9 cellular contexts compared by ENCODE assay signal in genomic region chr22:24954114-24954463, GRCh38. TPM values are rescaled to one million over a fixed set of nuclear protein-coding genes. Genes with fewer than 3 reads are reported as not detected.
DNase-seq lines count a peak whose midpoint lies in the region; ATAC-seq and TF ChIP-seq lines count a peak whose summit lies in the region.
"Had no signal": no experiment of that assay in that cellular context is flagged by ENCODE, and none has a peak within 500 bp of the region (broad histone marks: within the 10 kb centered on the region; RNA-seq: fewer than 3 reads in every experiment).

No MANE protein-coding gene starts in this region.

- no peaks in the 10 kb centered on the region for H3K27me3 Mint-ChIP-seq in endodermal cell (ENCODE audit: insufficient read depth)
- peaks cover 34 to 62% (median 38%) of the 10 kb centered on the region in 5 donors for H3K27me3 Mint-ChIP-seq in naive thymus-derived CD4-positive, alpha-beta T cell

- WGBS in endodermal cell (ENCODE audit: insufficient coverage in 1 of 2, insufficient read length in 1 of 2), 2 experiments: 56 to 86% methylated on average over 3 to 4 of the region's 4 CpGs

- H3K27me3 ChIP-seq in ACC112 (ENCODE audit: insufficient read depth, low read length) (no peaks in the 10 kb centered on the region), endodermal cell (ENCODE audit: control insufficient read depth, insufficient read depth, low read length, poor library complexity, severe bottlenecking) (no peaks in the 10 kb centered on the region)
- H3K27me3 ChIP-seq in naive thymus-derived CD4-positive, alpha-beta T cell (ENCODE audit: control insufficient read depth in 2 of 2, insufficient read depth in 2 of 2, low read length in 2 of 2): peaks cover 0 to 3% of the 10 kb centered on the region in 2 donors

- DNase-seq in LNCaP clone FGC (ENCODE audit: low read depth): no peak
- peak; percentile 55 for DNase-seq in endodermal cell
- no peak for DNase-seq in naive thymus-derived CD4-positive, alpha-beta T cell
- no peak for DNase-seq in GM03348 (ENCODE audit: low spot score)
- no peak for DNase-seq in mesenteric fat pad (ENCODE audit: low spot score)
- DNase-seq in D341Med (ENCODE audit: low spot score): no peak

- CTCF ChIA-PET in naive thymus-derived CD4-positive, alpha-beta T cell (lab: Charles Lee): interaction anchor here (0.6 kb wide), 1 partner anchor 108 kb away, joined by 3 read pairs; no protein-coding TSS in a partner anchor

- H3K9me3 ChIP-seq in endodermal cell (ENCODE audit: control insufficient read depth, low read length): no peaks in the 10 kb centered on the region
- no peaks in the 10 kb centered on the region for H3K9me3 ChIP-seq in naive thymus-derived CD4-positive, alpha-beta T cell (ENCODE audit: control insufficient read depth in 2 of 3, low read length in 3 of 3)

- no peak overlapping the region for H3K27ac ChIP-seq in ACC112 (ENCODE audit: low read depth, low read length)
- no peak overlapping the region for H3K27ac ChIP-seq in endodermal cell (ENCODE audit: low read depth, low read length)
- H3K27ac ChIP-seq in naive thymus-derived CD4-positive, alpha-beta T cell (ENCODE audit: low read depth, low read length): no peak overlapping the region

- peaks cover 26% of the 10 kb centered on the region for H3K4me1 Mint-ChIP-seq in endodermal cell
- peaks cover 4 to 32% (median 16%) of the 10 kb centered on the region in 7 donors for H3K4me1 Mint-ChIP-seq in naive thymus-derived CD4-positive, alpha-beta T cell

- H3K36me3 Mint-ChIP-seq in endodermal cell (ENCODE audit: low read depth): peaks cover 15% of the 10 kb centered on the region
- no peaks in the 10 kb centered on the region for H3K36me3 Mint-ChIP-seq in naive thymus-derived CD4-positive, alpha-beta T cell

- no peak overlapping the region for H2AFZ ChIP-seq in ACC112 (ENCODE audit: low read length, unreplicated experiment)

- TF ChIP-seq CTCF in LNCaP clone FGC (IDR thresholded peaks at IDR 0.05; ENCODE audit: control insufficient read depth, extremely low read depth, insufficient read depth) (no peak), endodermal cell (conservative IDR thresholded peaks at IDR 0.05) (no peak)

- ATAC-seq in naive thymus-derived CD4-positive, alpha-beta T cell: no peak
- no peak for ATAC-seq in HG02798 (IDR thresholded peaks at IDR 0.05; ENCODE audit: poor library complexity, unreplicated experiment)

- H3K4me1 ChIP-seq in ACC112 (ENCODE audit: control insufficient read depth, insufficient read depth, low read length, unreplicated experiment): peaks cover 10% of the 10 kb centered on the region
- no peaks in the 10 kb centered on the region for H3K4me1 ChIP-seq in endodermal cell (ENCODE audit: control insufficient read depth, insufficient read depth, low read length)
- H3K4me1 ChIP-seq in naive thymus-derived CD4-positive, alpha-beta T cell (ENCODE audit: control insufficient read depth in 2 of 2, insufficient read depth in 2 of 2, low read length in 2 of 2): peaks cover 8 to 9% of the 10 kb centered on the region in 2 donors

- peak overlapping the region; percentile 87 for H3K9ac ChIP-seq in endodermal cell (ENCODE audit: extremely low read depth, low read length, poor library complexity, severe bottlenecking)

- POLR2A ChIA-PET in naive thymus-derived CD4-positive, alpha-beta T cell (lab: Charles Lee): no interaction called here

- H3K36me3 ChIP-seq in ACC112 (ENCODE audit: insufficient read depth, low read length): no peaks in the 10 kb centered on the region
- H3K36me3 ChIP-seq in endodermal cell (ENCODE audit: control insufficient read depth, insufficient read depth, low read length): no peaks in the 10 kb centered on the region
- no peaks in the 10 kb centered on the region for H3K36me3 ChIP-seq in naive thymus-derived CD4-positive, alpha-beta T cell (ENCODE audit: control insufficient read depth in 2 of 3, insufficient read depth in 3 of 3, low read length in 3 of 3)

- peak overlapping the region; percentile 93 for H3K27ac Mint-ChIP-seq in endodermal cell
- H3K27ac Mint-ChIP-seq in naive thymus-derived CD4-positive, alpha-beta T cell: no peak overlapping the region

- peak overlapping the region; percentile 98 for H3K4me3 ChIP-seq in ACC112 (ENCODE audit: low read depth, low read length)
- peak overlapping the region; percentile 93 for H3K4me3 ChIP-seq in LNCaP clone FGC (ENCODE audit: low read depth, low read length)
- H3K4me3 ChIP-seq in endodermal cell (ENCODE audit: low read length): peak overlapping the region; percentile 82
- no peak overlapping the region for H3K4me3 ChIP-seq in naive thymus-derived CD4-positive, alpha-beta T cell (ENCODE audit: low read length)

- intact Hi-C loops in naive thymus-derived CD4-positive, alpha-beta T cell (cut with micrococcal nuclease): loop anchor here in 1 of 2 donors (5.0 kb wide), 1 partner anchor 802 kb away; no protein-coding TSS in a partner anchor

- peaks cover 25% of the 10 kb centered on the region for H3K79me2 ChIP-seq in ACC112 (ENCODE audit: control insufficient read depth, insufficient read depth, low read length, unreplicated experiment)

- H3K9me3 Mint-ChIP-seq in endodermal cell: no peaks in the 10 kb centered on the region
- peaks cover 0 to 2% (median 0%) of the 10 kb centered on the region in 11 donors for H3K9me3 Mint-ChIP-seq in naive thymus-derived CD4-positive, alpha-beta T cell

- peak overlapping the region; percentile 99 for H3K4me3 Mint-ChIP-seq in endodermal cell
- peak overlapping the region; percentile 47 to 78 (median 62) for H3K4me3 Mint-ChIP-seq in naive thymus-derived CD4-positive, alpha-beta T cell

RNA-seq across cellular contexts. Expression of gene KIAA1671, which starts 1.6 kb away (rescaled TPM):
- total RNA-seq in endodermal cell: 10 to 100 TPM; 38.8 to 43.7 TPM
- polyA plus RNA-seq in endodermal cell (2013, experiment 1 of 2): 8.8 TPM
- polyA plus RNA-seq in endodermal cell (2013, experiment 2 of 2): 9.4 TPM
- 10 to 100 TPM in 1 of 5 experiments, 1 to 10 TPM in 4; 2.8 to 19.0 (median 4.5) TPM for total RNA-seq in naive thymus-derived CD4-positive, alpha-beta T cell
- polyA plus RNA-seq in naive thymus-derived CD4-positive, alpha-beta T cell: under 1 TPM; 0.47 to 0.87 TPM
- total RNA-seq in mesenteric fat pad: 14.9 TPM
- total RNA-seq: OCI-LY7 had no signal

RNA-seq across cellular contexts. Expression of gene LHFPL7, which starts 7.6 kb away (rescaled TPM):
- total RNA-seq in endodermal cell: not detected
- polyA plus RNA-seq in endodermal cell (2013, experiment 1 of 2): not detected
- not detected for polyA plus RNA-seq in endodermal cell (2013, experiment 2 of 2)
- not detected for total RNA-seq in naive thymus-derived CD4-positive, alpha-beta T cell
- polyA plus RNA-seq in naive thymus-derived CD4-positive, alpha-beta T cell: not detected
- total RNA-seq in mesenteric fat pad: not detected
- total RNA-seq: OCI-LY7 had no signal
